ENCODE assay signal across 6 cellular contexts in genomic region chr19:43984687-43985000, GRCh38. TPM values are rescaled to one million over a fixed set of nuclear protein-coding genes. Genes with fewer than 3 reads are reported as not detected.
DNase-seq lines count a peak whose midpoint lies in the region; ATAC-seq and TF ChIP-seq lines count a peak whose summit lies in the region.

No MANE protein-coding gene starts in this region.

- peak overlapping the region in 8 of 9 donors; percentile 72 to 97 (median 90) for H3K27ac Mint-ChIP-seq in naive thymus-derived CD4-positive, alpha-beta T cell

- H3K9me3 ChIP-seq in naive thymus-derived CD4-positive, alpha-beta T cell (ENCODE audit: control insufficient read depth in 2 of 3, low read length in 3 of 3): peaks cover 0 to 3% (median 0%) of the 10 kb centered on the region in 3 experiments

- peaks cover 8 to 33% (median 29%) of the 10 kb centered on the region in 5 donors for H3K36me3 Mint-ChIP-seq in naive thymus-derived CD4-positive, alpha-beta T cell

- H3K27me3 ChIP-seq in naive thymus-derived CD4-positive, alpha-beta T cell (ENCODE audit: control insufficient read depth in 2 of 2, insufficient read depth in 2 of 2, low read length in 2 of 2): no peaks in the 10 kb centered on the region

- POLR2A ChIA-PET in naive thymus-derived CD4-positive, alpha-beta T cell (lab: Charles Lee): interaction anchor here (0.6 to 1.2 kb wide), 2 partner anchors 110 to 226 kb away, joined by 3 to 7 read pairs; no protein-coding TSS in a partner anchor

- CTCF ChIA-PET in naive thymus-derived CD4-positive, alpha-beta T cell (lab: Charles Lee): no interaction called here

- peak overlapping the region; percentile 70 for H3K4me3 ChIP-seq in astrocyte of the cerebellum (ENCODE audit: low read depth, low read length)
- peak overlapping the region; percentile 96 for H3K4me3 ChIP-seq in naive thymus-derived CD4-positive, alpha-beta T cell (ENCODE audit: low read length)

- in situ Hi-C loops in astrocyte of the cerebellum (cut with HindIII; ENCODE audit: low sequenced_read_pairs): no loop called here

- H3K27me3 Mint-ChIP-seq in naive thymus-derived CD4-positive, alpha-beta T cell: no peaks in the 10 kb centered on the region

- H3K4me3 Mint-ChIP-seq in naive thymus-derived CD4-positive, alpha-beta T cell: peak overlapping the region; percentile 89 to 99 (median 96)

- ATAC-seq in HG02981 (IDR thresholded peaks at IDR 0.05; ENCODE audit: unreplicated experiment): peak; percentile 17
- no peak for ATAC-seq in naive thymus-derived CD4-positive, alpha-beta T cell
- no peak for ATAC-seq in GM18873 (IDR thresholded peaks at IDR 0.05; ENCODE audit: low FRiP score, unreplicated experiment)
- no peak for ATAC-seq in HG02678 (IDR thresholded peaks at IDR 0.05; ENCODE audit: unreplicated experiment)

- H3K4me1 Mint-ChIP-seq in naive thymus-derived CD4-positive, alpha-beta T cell: peaks cover 0 to 28% (median 14%) of the 10 kb centered on the region in 7 donors

- intact Hi-C loops in naive thymus-derived CD4-positive, alpha-beta T cell (cut with micrococcal nuclease): loop anchor here (1.0 to 10.0 kb wide), 8 partner anchors 18 to 320 kb away; partner anchors contain the start of genes ZNF224 (in 2 of the 2), ZNF230 (in 2 of the 2), ZNF45 (in 2 of the 2) and ZNF221 (in 1 of the 2)

- DNase-seq in astrocyte of the cerebellum (ENCODE audit: low read depth): no peak
- DNase-seq in naive thymus-derived CD4-positive, alpha-beta T cell: no peak
- no peak for DNase-seq in HPDE6-E6E7 (ENCODE audit: extremely low spot score)

- peak overlapping the region; percentile 79 for H3K27ac ChIP-seq in naive thymus-derived CD4-positive, alpha-beta T cell (ENCODE audit: low read depth, low read length)

- H3K9me3 Mint-ChIP-seq in naive thymus-derived CD4-positive, alpha-beta T cell: peaks cover 0 to 16% (median 10%) of the 10 kb centered on the region in 11 donors

- TF ChIP-seq CTCF in astrocyte of the cerebellum (IDR thresholded peaks at IDR 0.05; ENCODE audit: low read depth, low read length, missing control alignments): no peak

- peaks cover 0 to 3% of the 10 kb centered on the region in 2 donors for H3K4me1 ChIP-seq in naive thymus-derived CD4-positive, alpha-beta T cell (ENCODE audit: control insufficient read depth in 2 of 2, insufficient read depth in 2 of 2, low read length in 2 of 2)

- peaks cover 4 to 20% (median 10%) of the 10 kb centered on the region in 3 experiments for H3K36me3 ChIP-seq in naive thymus-derived CD4-positive, alpha-beta T cell (ENCODE audit: control insufficient read depth in 2 of 3, insufficient read depth in 3 of 3, low read length in 3 of 3)

RNA-seq across cellular contexts. Expression of gene ZNF155, which starts 0.7 kb away (rescaled TPM):
- 10 to 100 TPM in 2 of 5 experiments, 1 to 10 TPM in 3; 5.2 to 13.3 (median 9.1) TPM for total RNA-seq in naive thymus-derived CD4-positive, alpha-beta T cell
- polyA plus RNA-seq in naive thymus-derived CD4-positive, alpha-beta T cell: 1 to 10 TPM in 1 of 2 donors, under 1 TPM in 1; 0.99 to 2.8 TPM

RNA-seq across cellular contexts. Expression of gene ZNF230, which starts 18.1 kb away (rescaled TPM):
- total RNA-seq in naive thymus-derived CD4-positive, alpha-beta T cell: 10 to 100 TPM in 2 of 5 experiments, 1 to 10 TPM in 3; 2.7 to 18.1 (median 6.7) TPM
- 1 to 10 TPM; 2.4 to 4.6 TPM for polyA plus RNA-seq in naive thymus-derived CD4-positive, alpha-beta T cell

RNA-seq across cellular contexts. Expression of gene ZNF221, which starts 33.6 kb away (rescaled TPM):
- total RNA-seq in naive thymus-derived CD4-positive, alpha-beta T cell: 1 to 10 TPM in 3 of 5 experiments, under 1 TPM in 2; 0.69 to 2.0 (median 1.7) TPM
- 1 to 10 TPM in 1 of 2 donors, under 1 TPM in 1; 0.65 to 1.0 TPM for polyA plus RNA-seq in naive thymus-derived CD4-positive, alpha-beta T cell

RNA-seq across cellular contexts. Expression of gene ZNF222, which starts 40.5 kb away (rescaled TPM):
- total RNA-seq in naive thymus-derived CD4-positive, alpha-beta T cell: 10 to 100 TPM in 1 of 5 experiments, 1 to 10 TPM in 4; 2.9 to 10.1 (median 4.5) TPM
- 1 to 10 TPM; 2.1 to 3.6 TPM for polyA plus RNA-seq in naive thymus-derived CD4-positive, alpha-beta T cell

RNA-seq across cellular contexts. Expression of gene ZNF45, which starts 49.6 kb away (rescaled TPM):
- total RNA-seq in naive thymus-derived CD4-positive, alpha-beta T cell: 10 to 100 TPM in 4 of 5 experiments, 1 to 10 TPM in 1; 8.4 to 28.5 (median 15.3) TPM
- 10 to 100 TPM; 15.6 to 19.0 TPM for polyA plus RNA-seq in naive thymus-derived CD4-positive, alpha-beta T cell
